ENCODE assay signal across 8 cellular contexts in the genomic region with DNA sequence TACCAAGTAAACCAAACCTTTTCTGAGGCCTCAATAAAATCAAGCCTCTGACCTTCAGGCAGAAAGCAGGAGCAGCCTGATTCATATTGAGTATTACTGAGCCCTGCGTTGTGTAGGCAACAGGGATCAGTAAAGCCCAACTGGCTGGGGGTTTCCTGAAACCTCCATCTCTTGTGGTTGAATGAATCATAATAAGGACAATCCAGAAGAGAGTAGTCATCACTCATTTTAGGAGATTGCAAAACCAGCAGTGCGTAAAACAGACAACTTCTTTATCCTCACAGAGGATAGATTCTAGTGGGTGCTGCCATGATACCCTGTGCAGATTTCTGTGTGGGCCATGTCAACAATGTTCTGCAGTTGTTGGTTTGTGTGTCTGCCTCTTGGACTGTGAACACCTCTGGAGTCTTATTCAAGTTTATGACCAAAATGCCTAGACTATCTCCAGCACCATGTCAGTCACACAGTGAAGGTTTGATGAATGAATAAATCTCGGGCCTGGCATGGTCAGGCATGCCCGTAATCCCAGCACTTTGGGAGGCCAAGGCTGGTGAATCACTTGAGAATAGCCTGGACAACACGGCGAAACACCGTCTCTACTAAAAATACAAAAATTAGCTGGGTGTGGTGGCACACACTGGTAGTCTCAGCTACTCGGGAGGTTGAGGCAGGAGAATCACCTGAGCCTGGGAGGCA. TPM values are rescaled to one million over a fixed set of nuclear protein-coding genes. Genes with fewer than 3 reads are reported as not detected.
A peak's percentile ranks its signal among the peaks of the same experiment; 100 is the strongest.
DNase-seq lines count a peak whose midpoint lies in the region; ATAC-seq and TF ChIP-seq lines count a peak whose summit lies in the region.

No MANE protein-coding gene starts in this region.

- DNase-seq in BE2C, result peak; percentile 16
- peak; percentile 97 for DNase-seq in adipocyte (ENCODE audit: low read depth)
- no peak for DNase-seq in omental fat pad (ENCODE audit: low spot score)
- DNase-seq in esophagus muscularis mucosa (ENCODE audit: extremely low spot score), result no peak
- no peak for DNase-seq in superior temporal gyrus (ENCODE audit: extremely low spot score)
- no peak for DNase-seq in GDM1 (lab: John Stamatoyannopoulos, UW)

- TF ChIP-seq CTCF in BE2C (IDR thresholded peaks at IDR 0.05; ENCODE audit: low read depth, low read length) (no peak), omental fat pad (IDR thresholded peaks at IDR 0.05) (no peak), esophagus muscularis mucosa (IDR thresholded peaks at IDR 0.05) (no peak)

- 80% methylated on average over 8 of the region's 8 CpGs for WGBS in esophagus muscularis mucosa

- no peak overlapping the region for H3K27ac ChIP-seq in esophagus muscularis mucosa (replicated peaks in 1 of 4)

- H3K27me3 ChIP-seq in BE2C, result no peaks in the 10 kb centered on the region
- no peaks in the 10 kb centered on the region for H3K27me3 ChIP-seq in adipocyte (replicated peaks; ENCODE audit: control insufficient read depth, insufficient read depth, low read length)
- H3K27me3 ChIP-seq in esophagus muscularis mucosa, result no peaks in the 10 kb centered on the region

- peak; percentile 38 for ATAC-seq in GM19438 (IDR thresholded peaks at IDR 0.05; ENCODE audit: low read depth, unreplicated experiment)
- peak; percentile 78 for ATAC-seq in HG03565 (IDR thresholded peaks at IDR 0.05; ENCODE audit: unreplicated experiment)
- peak; percentile 93 for ATAC-seq in omental fat pad (ENCODE audit: low FRiP score)

- intact Hi-C loops in esophagus muscularis mucosa (cut with DNase I), result no loop called here

- H3K4me1 ChIP-seq in BE2C (peaks cover 14% of the 10 kb centered on the region), adipocyte (ENCODE audit: control insufficient read depth, insufficient read depth, low read length) (peaks cover 45% of the 10 kb centered on the region), esophagus muscularis mucosa (peaks cover 0 to 19% (median 15%) of the 10 kb centered on the region in 4 donors)

- H3K4me3 ChIP-seq in BE2C (ENCODE audit: low read depth, low read length) (no peak overlapping the region), adipocyte (ENCODE audit: low read length) (no peak overlapping the region), esophagus muscularis mucosa (no peak overlapping the region)

- H3K9me3 ChIP-seq in BE2C, result no peaks in the 10 kb centered on the region
- no peaks in the 10 kb centered on the region for H3K9me3 ChIP-seq in adipocyte (ENCODE audit: control insufficient read depth, low read length)
- no peaks in the 10 kb centered on the region for H3K9me3 ChIP-seq in esophagus muscularis mucosa

- no peak for TF ChIP-seq POLR2A in esophagus muscularis mucosa (IDR thresholded peaks at IDR 0.05; ENCODE audit: low read depth)

- H3K36me3 ChIP-seq in BE2C (no peaks in the 10 kb centered on the region), adipocyte (ENCODE audit: control insufficient read depth, insufficient read depth, low read length, severe bottlenecking) (no peaks in the 10 kb centered on the region), esophagus muscularis mucosa (no peaks in the 10 kb centered on the region)

- peak overlapping the region; percentile 16 for H3K9ac ChIP-seq in adipocyte (ENCODE audit: low read length)

- no peak for TF ChIP-seq EP300 in esophagus muscularis mucosa (IDR thresholded peaks at IDR 0.05)

RNA-seq across cellular contexts. Expression of a gene that starts 51.8 kb away (rescaled TPM):
- 7.3 TPM for polyA plus RNA-seq in BE2C (2012; ENCODE audit: insufficient read depth, insufficient read length, low read depth)
- 1 to 10 TPM in 2 of 4 donors, under 1 TPM in 2; 0.32 to 1.8 (median 0.76) TPM for total RNA-seq in omental fat pad
- total RNA-seq in esophagus muscularis mucosa, result 1 to 10 TPM in 2 of 4 donors, under 1 TPM in 2; 0.34 to 2.5 (median 1.0) TPM

Comparison
In these comparisons a context has a peak if more than half of its experiments do, and no peak if none do; other contexts are left out.
1. DNase-seq: peak in BE2C (single experiment) and adipocyte (single experiment); none in omental fat pad (single experiment), esophagus muscularis mucosa (single experiment), superior temporal gyrus (single experiment) and GDM1 (single experiment).
2. ATAC-seq: peak in every context shown above with its lines; median percentile 93 in omental fat pad; 78 in HG03565; 38 in GM19438.